In the genomic region with DNA sequence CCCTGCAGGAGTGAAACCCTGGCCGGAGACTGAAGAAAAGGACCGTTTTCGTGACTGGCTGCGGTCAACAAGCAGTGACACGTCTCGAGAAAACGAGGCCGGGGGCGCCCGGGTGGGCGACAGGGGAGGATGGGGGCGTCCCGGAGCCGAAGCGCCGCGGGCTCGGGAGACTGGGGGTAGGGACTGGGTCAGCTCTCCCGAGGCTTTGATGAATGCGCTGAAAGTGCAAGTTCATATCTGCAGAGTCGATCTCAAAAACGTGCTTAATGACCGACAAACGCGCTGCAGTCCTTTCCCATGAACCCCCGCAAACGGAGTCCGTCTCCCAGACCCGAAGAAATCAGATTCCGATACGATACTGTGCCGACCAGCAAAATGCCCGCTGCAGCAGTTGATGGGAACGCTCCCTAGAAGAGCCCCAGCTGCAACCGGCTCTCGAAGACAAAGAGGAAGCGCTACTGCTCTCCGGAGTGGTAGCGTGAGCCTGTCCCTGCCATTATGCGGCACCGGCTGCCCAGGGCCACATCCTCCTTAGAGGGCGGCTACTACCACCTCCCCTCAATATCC, we compare ENCODE assay signal across 1 cellular context.
TF ChIP-seq lines count a peak whose summit lies in the region.

No MANE protein-coding gene starts in this region.

TF ChIP-seq in GM23338, 12 proteins besides CTCF, POLR2A, EP300 and RAD21 (continued from another document):
- TF ChIP-seq, protein P1, sequence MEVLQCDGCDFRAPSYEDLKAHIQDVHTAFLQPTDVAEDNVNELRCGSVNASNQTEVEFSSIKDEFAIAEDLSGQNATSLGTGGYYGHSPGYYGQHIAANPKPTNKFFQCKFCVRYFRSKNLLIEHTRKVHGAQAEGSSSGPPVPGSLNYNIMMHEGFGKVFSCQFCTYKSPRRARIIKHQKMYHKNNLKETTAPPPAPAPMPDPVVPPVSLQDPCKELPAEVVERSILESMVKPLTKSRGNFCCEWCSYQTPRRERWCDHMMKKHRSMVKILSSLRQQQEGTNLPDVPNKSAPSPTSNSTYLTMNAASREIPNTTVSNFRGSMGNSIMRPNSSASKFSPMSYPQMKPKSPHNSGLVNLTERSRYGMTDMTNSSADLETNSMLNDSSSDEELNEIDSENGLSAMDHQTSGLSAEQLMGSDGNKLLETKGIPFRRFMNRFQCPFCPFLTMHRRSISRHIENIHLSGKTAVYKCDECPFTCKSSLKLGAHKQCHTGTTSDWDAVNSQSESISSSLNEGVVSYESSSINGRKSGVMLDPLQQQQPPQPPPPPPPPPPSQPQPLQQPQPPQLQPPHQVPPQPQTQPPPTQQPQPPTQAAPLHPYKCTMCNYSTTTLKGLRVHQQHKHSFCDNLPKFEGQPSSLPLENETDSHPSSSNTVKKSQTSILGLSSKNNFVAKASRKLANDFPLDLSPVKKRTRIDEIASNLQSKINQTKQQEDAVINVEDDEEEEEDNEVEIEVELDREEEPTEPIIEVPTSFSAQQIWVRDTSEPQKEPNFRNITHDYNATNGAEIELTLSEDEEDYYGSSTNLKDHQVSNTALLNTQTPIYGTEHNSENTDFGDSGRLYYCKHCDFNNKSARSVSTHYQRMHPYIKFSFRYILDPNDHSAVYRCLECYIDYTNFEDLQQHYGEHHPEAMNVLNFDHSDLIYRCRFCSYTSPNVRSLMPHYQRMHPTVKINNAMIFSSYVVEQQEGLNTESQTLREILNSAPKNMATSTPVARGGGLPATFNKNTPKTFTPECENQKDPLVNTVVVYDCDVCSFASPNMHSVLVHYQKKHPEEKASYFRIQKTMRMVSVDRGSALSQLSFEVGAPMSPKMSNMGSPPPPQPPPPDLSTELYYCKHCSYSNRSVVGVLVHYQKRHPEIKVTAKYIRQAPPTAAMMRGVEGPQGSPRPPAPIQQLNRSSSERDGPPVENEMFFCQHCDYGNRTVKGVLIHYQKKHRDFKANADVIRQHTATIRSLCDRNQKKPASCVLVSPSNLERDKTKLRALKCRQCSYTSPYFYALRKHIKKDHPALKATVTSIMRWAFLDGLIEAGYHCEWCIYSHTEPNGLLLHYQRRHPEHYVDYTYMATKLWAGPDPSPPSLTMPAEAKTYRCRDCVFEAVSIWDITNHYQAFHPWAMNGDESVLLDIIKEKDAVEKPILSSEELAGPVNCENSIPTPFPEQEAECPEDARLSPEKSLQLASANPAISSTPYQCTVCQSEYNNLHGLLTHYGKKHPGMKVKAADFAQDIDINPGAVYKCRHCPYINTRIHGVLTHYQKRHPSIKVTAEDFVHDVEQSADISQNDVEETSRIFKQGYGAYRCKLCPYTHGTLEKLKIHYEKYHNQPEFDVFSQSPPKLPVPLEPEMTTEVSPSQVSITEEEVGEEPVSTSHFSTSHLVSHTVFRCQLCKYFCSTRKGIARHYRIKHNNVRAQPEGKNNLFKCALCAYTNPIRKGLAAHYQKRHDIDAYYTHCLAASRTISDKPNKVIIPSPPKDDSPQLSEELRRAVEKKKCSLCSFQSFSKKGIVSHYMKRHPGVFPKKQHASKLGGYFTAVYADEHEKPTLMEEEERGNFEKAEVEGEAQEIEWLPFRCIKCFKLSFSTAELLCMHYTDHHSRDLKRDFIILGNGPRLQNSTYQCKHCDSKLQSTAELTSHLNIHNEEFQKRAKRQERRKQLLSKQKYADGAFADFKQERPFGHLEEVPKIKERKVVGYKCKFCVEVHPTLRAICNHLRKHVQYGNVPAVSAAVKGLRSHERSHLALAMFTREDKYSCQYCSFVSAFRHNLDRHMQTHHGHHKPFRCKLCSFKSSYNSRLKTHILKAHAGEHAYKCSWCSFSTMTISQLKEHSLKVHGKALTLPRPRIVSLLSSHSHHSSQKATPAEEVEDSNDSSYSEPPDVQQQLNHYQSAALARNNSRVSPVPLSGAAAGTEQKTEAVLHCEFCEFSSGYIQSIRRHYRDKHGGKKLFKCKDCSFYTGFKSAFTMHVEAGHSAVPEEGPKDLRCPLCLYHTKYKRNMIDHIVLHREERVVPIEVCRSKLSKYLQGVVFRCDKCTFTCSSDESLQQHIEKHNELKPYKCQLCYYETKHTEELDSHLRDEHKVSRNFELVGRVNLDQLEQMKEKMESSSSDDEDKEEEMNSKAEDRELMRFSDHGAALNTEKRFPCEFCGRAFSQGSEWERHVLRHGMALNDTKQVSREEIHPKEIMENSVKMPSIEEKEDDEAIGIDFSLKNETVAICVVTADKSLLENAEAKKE (CRISPR knock-in tag; IDR thresholded peaks at IDR 0.05): no peak
- no peak; the same call in 1 of the 2 replicates for TF ChIP-seq POLR2AphosphoS5 (IDR thresholded peaks at IDR 0.05; ENCODE audit: low read depth)
